Comparison of ENCODE assay signal across 18 cellular contexts in genomic region chr15:73485372-73485771, GRCh38.
"Had no signal": no experiment of that assay in that cellular context is flagged by ENCODE, and none has a peak within 500 bp of the region (broad histone marks: within the 10 kb centered on the region; RNA-seq: fewer than 3 reads in every experiment).

No MANE protein-coding gene starts in this region.

- H3K36me3 ChIP-seq: gastrocnemius medialis, left ventricle myocardium inferior, lower lobe of right lung, neural progenitor cell, ovary had no signal

- H3K36me3 Mint-ChIP-seq: immature natural killer cell; natural killer cell treated with Interleukin-12 subunit alpha and Interleukin-12 subunit beta and Interleukin-15 and Interleukin-18, amount 100 ng/mL, for 72 hours; neural progenitor cell had no signal

- DNase-seq: effector memory CD4-positive, alpha-beta T cell; gastrocnemius medialis; immature natural killer cell; kidney; left cardiac atrium; left ventricle myocardium inferior; lower lobe of right lung; midbrain; nucleus accumbens; ovary; right cardiac atrium; small intestine; stimulated activated CD4-positive, alpha-beta T cell treated with anti-CD3 and anti-CD28 coated beads, Interleukin-12 subunit alpha, Interleukin-12 subunit beta, amount 100 ng/mL, for 4 hours; stimulated activated naive CD4-positive, alpha-beta T cell treated with Interleukin-2 at 50 U/mL for 16 hours had no signal

- H3K4me3 Mint-ChIP-seq: immature natural killer cell; memory B cell; natural killer cell treated with Interleukin-12 subunit alpha and Interleukin-12 subunit beta and Interleukin-15 and Interleukin-18, amount 100 ng/mL, for 72 hours; neural progenitor cell had no signal

- H3K9me3 Mint-ChIP-seq: natural killer cell treated with Interleukin-12 subunit alpha and Interleukin-12 subunit beta and Interleukin-15 and Interleukin-18, amount 100 ng/mL, for 72 hours; neural progenitor cell had no signal

- H3K27ac Mint-ChIP-seq: immature natural killer cell; memory B cell; natural killer cell treated with Interleukin-12 subunit alpha and Interleukin-12 subunit beta and Interleukin-15 and Interleukin-18, amount 100 ng/mL, for 72 hours; neural progenitor cell had no signal

- H3K4me3 ChIP-seq: gastrocnemius medialis, left ventricle myocardium inferior, lower lobe of right lung, neural progenitor cell, ovary had no signal

- H3K27me3 ChIP-seq: gastrocnemius medialis, neural progenitor cell, ovary had no signal

- ATAC-seq: esophagus mucosa; gastrocnemius medialis; lower lobe of right lung; natural killer cell treated with Interleukin-12 subunit alpha and Interleukin-12 subunit beta and Interleukin-15 and Interleukin-18, amount 100 ng/mL, for 72 hours; right cardiac atrium had no signal

- H3K27ac ChIP-seq: gastrocnemius medialis, left ventricle myocardium inferior, lower lobe of right lung, neural progenitor cell, ovary had no signal

- H3K4me1 Mint-ChIP-seq: immature natural killer cell, neural progenitor cell had no signal

- H3K9me3 ChIP-seq: gastrocnemius medialis, left ventricle myocardium inferior, lower lobe of right lung, ovary had no signal
